8 cellular contexts compared by ENCODE assay signal in the genomic region with DNA sequence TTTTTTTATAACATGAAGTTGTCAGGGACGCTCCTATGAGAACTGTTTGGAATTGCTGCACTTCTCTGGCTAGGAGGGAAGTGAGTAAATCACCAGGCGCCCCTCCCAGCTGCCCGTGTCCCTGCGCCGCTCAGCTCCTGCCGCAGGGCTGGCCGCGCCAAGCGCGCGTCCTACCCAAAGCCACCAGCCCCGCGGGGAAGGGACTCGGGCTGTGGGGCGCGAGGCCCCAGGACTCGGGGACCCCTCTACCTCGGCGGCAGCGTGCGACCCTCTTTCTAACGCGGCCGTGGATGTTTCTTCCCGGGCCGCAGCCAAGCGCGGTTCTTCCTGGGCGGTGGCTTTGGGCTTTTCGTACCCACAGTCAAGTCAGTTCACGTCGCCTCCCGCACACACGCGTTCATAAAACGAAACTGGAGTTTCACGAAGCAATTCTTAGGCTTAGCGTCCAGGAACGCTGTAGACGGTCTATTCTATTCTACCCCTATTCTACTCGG. TPM values are rescaled to one million over a fixed set of nuclear protein-coding genes. Genes with fewer than 3 reads are reported as not detected.
DNase-seq lines count a peak whose midpoint lies in the region; ATAC-seq and TF ChIP-seq lines count a peak whose summit lies in the region.

No MANE protein-coding gene starts in this region.

- H3K4me3 Mint-ChIP-seq in CD4-positive, alpha-beta T cell, result peak overlapping the region; percentile 69
- H3K4me3 Mint-ChIP-seq in IgD-negative memory B cell, result peak overlapping the region; percentile 71 to 91 (median 82)

- H3F3A ChIP-seq in PC-3 (ENCODE audit: low read length, unreplicated experiment), result no peaks in the 10 kb centered on the region

- no peak for TF ChIP-seq CTCF in CD4-positive, alpha-beta T cell (IDR thresholded peaks at IDR 0.05)
- no peak for TF ChIP-seq CTCF in PC-3 (conservative IDR thresholded peaks at IDR 0.05; ENCODE audit: low read depth, low read length)

- peaks cover 81% of the 10 kb centered on the region for H3K27me3 Mint-ChIP-seq in CD4-positive, alpha-beta T cell
- peaks cover 43% of the 10 kb centered on the region for H3K27me3 Mint-ChIP-seq in IgD-negative memory B cell

- H3K79me2 ChIP-seq in PC-3 (ENCODE audit: low read length), result no peaks in the 10 kb centered on the region

- H3K9me3 ChIP-seq in CD4-positive, alpha-beta T cell (ENCODE audit: control insufficient read depth, low read length), result no peaks in the 10 kb centered on the region
- H3K9me3 ChIP-seq in ectodermal cell (ENCODE audit: control insufficient read depth, low read length) (no peaks in the 10 kb centered on the region), mesodermal cell (ENCODE audit: control insufficient read depth, low read length) (no peaks in the 10 kb centered on the region), aorta (ENCODE audit: control insufficient read depth, low read length) (no peaks in the 10 kb centered on the region), PC-3 (ENCODE audit: low read length) (no peaks in the 10 kb centered on the region)

- H3K4me1 Mint-ChIP-seq in CD4-positive, alpha-beta T cell (ENCODE audit: low read depth), result peaks cover 21% of the 10 kb centered on the region
- H3K4me1 Mint-ChIP-seq in IgD-negative memory B cell, result peaks cover 11 to 13% (median 11%) of the 10 kb centered on the region in 3 donors

- POLR2A ChIA-PET in CD4-positive, alpha-beta T cell (lab: Charles Lee), result interaction anchor here (0.7 to 0.9 kb wide), 2 partner anchors 9 to 413 kb away, joined by 3 read pairs; no protein-coding TSS in a partner anchor
- POLR2A ChIA-PET in PC-3 (lab: Charles Lee; ENCODE audit: unreplicated experiment), result interaction anchor here (0.6 to 0.7 kb wide), 2 partner anchors 186 to 491 kb away, joined by 3 read pairs; no protein-coding TSS in a partner anchor

- CTCF ChIA-PET in CD4-positive, alpha-beta T cell (lab: Charles Lee), result no interaction called here
- CTCF ChIA-PET in PC-3 (lab: Charles Lee), result no interaction called here

- H3K9me3 Mint-ChIP-seq in CD4-positive, alpha-beta T cell, result no peaks in the 10 kb centered on the region
- no peaks in the 10 kb centered on the region for H3K9me3 Mint-ChIP-seq in IgD-negative memory B cell

- H3K36me3 ChIP-seq in ectodermal cell (ENCODE audit: control insufficient read depth, insufficient read depth, low read length) (no peaks in the 10 kb centered on the region), mesodermal cell (ENCODE audit: control insufficient read depth, insufficient read depth, low read length) (no peaks in the 10 kb centered on the region), aorta (ENCODE audit: control insufficient read depth in 1 of 2, insufficient read depth in 2 of 2, low read length in 1 of 2) (no peaks in the 10 kb centered on the region), PC-3 (ENCODE audit: low read depth, low read length) (no peaks in the 10 kb centered on the region)

- H3K27ac Mint-ChIP-seq in CD4-positive, alpha-beta T cell, result no peak overlapping the region
- peak overlapping the region in 2 of 3 donors; percentile 35 to 72 for H3K27ac Mint-ChIP-seq in IgD-negative memory B cell

- H3K36me3 Mint-ChIP-seq in CD4-positive, alpha-beta T cell (ENCODE audit: low read depth), result peaks cover 13% of the 10 kb centered on the region
- peaks cover 11% of the 10 kb centered on the region for H3K36me3 Mint-ChIP-seq in IgD-negative memory B cell

- peaks cover 78% of the 10 kb centered on the region for H3K27me3 ChIP-seq in CD4-positive, alpha-beta T cell (ENCODE audit: control insufficient read depth, insufficient read depth, low read length)
- H3K27me3 ChIP-seq in ectodermal cell (ENCODE audit: control insufficient read depth, insufficient read depth, low read length, poor library complexity, severe bottlenecking) (peaks cover 100% of the 10 kb centered on the region), aorta (ENCODE audit: control insufficient read depth in 1 of 2, insufficient read depth in 2 of 2, low read length in 1 of 2) (no peaks in the 10 kb centered on the region), PC-3 (ENCODE audit: low read length) (no peaks in the 10 kb centered on the region)

- WGBS in ectodermal cell, 2 experiments, result 2 to 3% methylated on average over 41 of the region's 41 CpGs
- 1 to 3% methylated on average over 32 to 33 of the region's 41 CpGs for WGBS in mesodermal cell (ENCODE audit: insufficient coverage in 2 of 2), 2 experiments
- WGBS in aorta, 2 donors, result 0 to 1% methylated on average over 41 of the region's 41 CpGs

- H3K9ac ChIP-seq in PC-3 (ENCODE audit: low read length), result no peak overlapping the region

- H3K4me2 ChIP-seq in PC-3 (ENCODE audit: low read length), result no peak overlapping the region

- intact Hi-C loops in CD4-positive, alpha-beta T cell (cut with DNase I, micrococcal nuclease), result no loop called here
- intact Hi-C loops in aorta (cut with DNase I) (loop anchor here (5.0 to 10.0 kb wide), 7 partner anchors 62 to 572 kb away; no protein-coding TSS in a partner anchor), PC-3 (cut with micrococcal nuclease) (no loop called here)

- peak; percentile 32 for ATAC-seq in CD4-positive, alpha-beta T cell (ENCODE audit: poor library complexity)
- ATAC-seq in aorta (ENCODE audit: low FRiP score), result peak; percentile 67
- no peak for ATAC-seq in HG03442 (IDR thresholded peaks at IDR 0.05; ENCODE audit: unreplicated experiment)
- ATAC-seq in PC-3, result no peak

- H3K27ac ChIP-seq in CD4-positive, alpha-beta T cell (ENCODE audit: low read depth, low read length), result no peak overlapping the region
- H3K27ac ChIP-seq in ectodermal cell (ENCODE audit: insufficient read depth, low read depth, low read length, poor library complexity, severe bottlenecking) (no peak overlapping the region), mesodermal cell (ENCODE audit: low read depth, low read length, severe bottlenecking) (no peak overlapping the region), aorta (ENCODE audit: low read depth in 1 of 2, low read length in 2 of 2) (peak overlapping the region; percentile 98 to 99), PC-3 (ENCODE audit: low read length) (no peak overlapping the region)

- no peaks in the 10 kb centered on the region for H4K20me1 ChIP-seq in PC-3 (ENCODE audit: low read length)

- no peaks in the 10 kb centered on the region for H3K9me2 ChIP-seq in PC-3 (replicated peaks; ENCODE audit: low read length)

- H3K4me1 ChIP-seq in ectodermal cell (ENCODE audit: control insufficient read depth, insufficient read depth, low read length), result peaks cover 25% of the 10 kb centered on the region
- peaks cover 3% of the 10 kb centered on the region for H3K4me1 ChIP-seq in mesodermal cell (ENCODE audit: control insufficient read depth, insufficient read depth, low read length, poor library complexity, severe bottlenecking)
- H3K4me1 ChIP-seq in aorta (ENCODE audit: control insufficient read depth in 1 of 2, insufficient read depth in 2 of 2, low read length in 2 of 2), result peaks cover 0 to 2% of the 10 kb centered on the region in 2 donors
- no peaks in the 10 kb centered on the region for H3K4me1 ChIP-seq in PC-3 (ENCODE audit: insufficient read depth, low read length)

- BruUV-seq in PC-3 (replicated peaks; lab: Mats Ljungman, UMichigan), result no TSS peak

- peak in 1 of 10 experiments; percentile 32 for DNase-seq in CD4-positive, alpha-beta T cell
- peak in 1 of 2 donors; percentile 77 for DNase-seq in aorta
- DNase-seq in hippocampal formation (lab: John Stamatoyannopoulos, UW), result no peak
- DNase-seq in PC-3, result no peak

- H2AFZ ChIP-seq in PC-3 (ENCODE audit: low read length), result no peak overlapping the region

- H3K4me3 ChIP-seq in ectodermal cell (ENCODE audit: insufficient read depth, low read depth, low read length) (peak overlapping the region; percentile 13), mesodermal cell (ENCODE audit: extremely low read depth, insufficient read depth, low read length, poor library complexity, severe bottlenecking) (peak overlapping the region; percentile 31), aorta (ENCODE audit: low read length in 2 of 2) (peak overlapping the region; percentile 68 to 90), PC-3 (ENCODE audit: low read length) (no peak overlapping the region)

RNA-seq across cellular contexts. Expression of a gene that starts 15.2 kb away (rescaled TPM):
- not detected for total RNA-seq in CD4-positive, alpha-beta T cell
- polyA plus RNA-seq in IgD-negative memory B cell, result not detected
- polyA plus RNA-seq in ectodermal cell (2013, experiment 1 of 4), result 0.52 TPM
- polyA plus RNA-seq in ectodermal cell (2013, experiment 2 of 4), result 0.48 TPM
- 1.2 TPM for polyA plus RNA-seq in ectodermal cell (2013, experiment 3 of 4)
- 0.89 TPM for polyA plus RNA-seq in ectodermal cell (2013, experiment 4 of 4)
- 8.1 TPM for polyA plus RNA-seq in mesodermal cell (2013, experiment 1 of 2)
- polyA plus RNA-seq in mesodermal cell (2013, experiment 2 of 2), result 6.1 TPM
- total RNA-seq in aorta, result 100 to 1,000 TPM in 1 of 2 donors, 10 to 100 TPM in 1; 88.8 to 134 TPM
- polyA plus RNA-seq in aorta, result 10 to 100 TPM; 18.5 to 52.5 TPM
- total RNA-seq in PC-3 (2014; rRNA removed), result 7.3 and 12.0 TPM in 2 replicates

Comparison
In these comparisons a context has a peak if more than half of its experiments do, and no peak if none do; other contexts are left out.
1. ATAC-seq: peak in CD4-positive, alpha-beta T cell (single experiment) and aorta (single experiment); none in HG03442 (single experiment) and PC-3 (single experiment).
2. H3K27ac ChIP-seq: peak in aorta (2 of 2); none in CD4-positive, alpha-beta T cell (single experiment), ectodermal cell (single experiment), mesodermal cell (single experiment) and PC-3 (single experiment).
3. intact Hi-C loops: an anchor here in aorta (5.0 to 10.0 kb wide); none called in CD4-positive, alpha-beta T cell and PC-3.